19 cellular contexts compared by ENCODE assay signal in the genomic region with DNA sequence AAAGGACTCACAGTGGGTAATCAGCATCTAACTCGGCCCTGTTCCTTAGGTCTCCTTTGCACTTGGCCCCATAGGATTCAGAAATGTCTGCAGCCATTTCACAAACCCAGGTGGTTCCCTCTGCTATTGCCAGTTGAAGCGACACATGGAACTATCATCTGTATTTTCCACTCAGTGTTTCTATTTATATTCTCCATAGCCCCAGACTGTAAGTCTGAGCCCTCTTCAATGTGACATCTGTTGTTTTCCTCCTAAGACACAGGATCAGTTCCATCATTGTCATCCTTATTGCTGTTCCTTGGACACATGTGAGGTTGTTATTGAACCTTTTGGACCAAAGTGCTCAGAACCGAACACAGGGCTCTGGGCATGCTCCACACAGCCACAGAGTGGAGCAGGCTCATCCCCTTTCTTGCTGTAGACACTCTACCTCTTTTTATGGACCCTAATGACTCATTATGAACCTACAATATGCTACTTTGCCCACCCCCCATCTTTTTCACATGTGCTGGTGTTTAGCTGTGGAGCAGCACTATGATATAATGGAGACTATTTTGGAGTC.
"Had no signal": no experiment of that assay in that cellular context is flagged by ENCODE, and none has a peak within 500 bp of the region (broad histone marks: within the 10 kb centered on the region; RNA-seq: fewer than 3 reads in every experiment).

No MANE protein-coding gene starts in this region.

- H3K36me3 Mint-ChIP-seq: activated CD8-positive, alpha-beta memory T cell treated with anti-CD3 and anti-CD28 coated beads, Interleukin-2, amount 10 ng/mL, durations not matched to agents 7 days and 5 days; activated naive CD8-positive, alpha-beta T cell treated with anti-CD3 and anti-CD28 coated beads for 36 hours; naive thymus-derived CD8-positive, alpha-beta T cell had no signal

- DNase-seq: activated CD4-positive, alpha-beta T cell treated with anti-CD3 and anti-CD28 coated beads for 1 hour; activated CD4-positive, alpha-beta T cell treated with anti-CD3 and anti-CD28 coated beads, Interleukin-2, amount 50 U/mL, for 48 hours; activated CD8-positive, alpha-beta memory T cell treated with anti-CD3 and anti-CD28 coated beads, Interleukin-2, amount 10 ng/mL, durations not matched to agents 7 days and 5 days; activated gamma-delta T cell treated with Interleukin-2 at 50 U/mL for 16 hours; activated naive CD8-positive, alpha-beta T cell treated with anti-CD3 and anti-CD28 coated beads for 36 hours; activated T-cell treated with anti-CD3 and anti-CD28 coated beads, Interleukin-2, amount 50 U/mL, for 4 hours; anterior cingulate cortex; effector CD8-positive, alpha-beta T cell; hypothalamus; kidney glomerular epithelial cell; lower lobe of right lung; midbrain; naive thymus-derived CD8-positive, alpha-beta T cell; nucleus accumbens; stimulated activated CD4-positive, alpha-beta T cell treated with anti-CD3 and anti-CD28 coated beads, Interleukin-4, amount 100 ng/mL, for 4 hours; stimulated activated naive CD8-positive, alpha-beta T cell treated with anti-CD3 and anti-CD28 coated beads, Interleukin-15, amount 100 ng/mL, for 72 hours; T-helper 9 cell; testis; upper lobe of right lung had no signal

- H3K9me3 Mint-ChIP-seq: activated naive CD8-positive, alpha-beta T cell treated with anti-CD3 and anti-CD28 coated beads for 36 hours; activated T-cell treated with anti-CD3 and anti-CD28 coated beads, Interleukin-2, amount 50 U/mL, for 4 hours; naive thymus-derived CD8-positive, alpha-beta T cell; stimulated activated naive CD8-positive, alpha-beta T cell treated with anti-CD3 and anti-CD28 coated beads, Interleukin-15, amount 100 ng/mL, for 72 hours had no signal

- H3K4me3 Mint-ChIP-seq: activated CD8-positive, alpha-beta memory T cell treated with anti-CD3 and anti-CD28 coated beads, Interleukin-2, amount 10 ng/mL, durations not matched to agents 7 days and 5 days; activated naive CD8-positive, alpha-beta T cell treated with anti-CD3 and anti-CD28 coated beads for 36 hours; activated T-cell treated with anti-CD3 and anti-CD28 coated beads, Interleukin-2, amount 50 U/mL, for 4 hours; stimulated activated naive CD8-positive, alpha-beta T cell treated with anti-CD3 and anti-CD28 coated beads, Interleukin-15, amount 100 ng/mL, for 72 hours had no signal

- H3K4me1 Mint-ChIP-seq: activated CD8-positive, alpha-beta memory T cell treated with anti-CD3 and anti-CD28 coated beads, Interleukin-2, amount 10 ng/mL, durations not matched to agents 7 days and 5 days; activated naive CD8-positive, alpha-beta T cell treated with anti-CD3 and anti-CD28 coated beads for 36 hours; naive thymus-derived CD8-positive, alpha-beta T cell; stimulated activated naive CD8-positive, alpha-beta T cell treated with anti-CD3 and anti-CD28 coated beads, Interleukin-15, amount 100 ng/mL, for 72 hours had no signal

- H3K27ac Mint-ChIP-seq: activated CD8-positive, alpha-beta memory T cell treated with anti-CD3 and anti-CD28 coated beads, Interleukin-2, amount 10 ng/mL, durations not matched to agents 7 days and 5 days; stimulated activated naive CD8-positive, alpha-beta T cell treated with anti-CD3 and anti-CD28 coated beads, Interleukin-15, amount 100 ng/mL, for 72 hours had no signal
